Comparison of ENCODE assay signal across 8 cellular contexts in genomic region chr20:7285918-7286556, GRCh38.
A peak's percentile ranks its signal among the peaks of the same experiment; 100 is the strongest.
DNase-seq lines count a peak whose midpoint lies in the region; ATAC-seq and TF ChIP-seq lines count a peak whose summit lies in the region.

No MANE protein-coding gene starts in this region.

- no peaks in the 10 kb centered on the region for H3K9me3 ChIP-seq in ascending aorta

- H3K27ac ChIP-seq in ascending aorta, result no peak overlapping the region

- intact Hi-C loops in ascending aorta (cut with DNase I), result loop anchor here (1.0 to 5.0 kb wide), 3 partner anchors 1019 to 1144 kb away; no protein-coding TSS in a partner anchor

- ATAC-seq in GM19035 (IDR thresholded peaks at IDR 0.05; ENCODE audit: unreplicated experiment), result peak; percentile 81

- no peaks in the 10 kb centered on the region for H3K4me1 ChIP-seq in ascending aorta

- H3K4me3 ChIP-seq in ascending aorta, result no peak overlapping the region
- no peak overlapping the region for H3K4me3 ChIP-seq in skeletal muscle cell (ENCODE audit: low read depth, low read length)

- peak; percentile 12 to 78 (median 73) for TF ChIP-seq CTCF in ascending aorta (IDR thresholded peaks at IDR 0.05)

- no peaks in the 10 kb centered on the region for H3K27me3 ChIP-seq in ascending aorta

- peak; percentile 69 for DNase-seq in D341Med (ENCODE audit: low spot score)
- peak; percentile 90 for DNase-seq in HT-29 (ENCODE audit: low spot score)
- peak; percentile 69 for DNase-seq in NCI-H82 treated with DMSO at 0.1 percent for 48 hours (lab: John Stamatoyannopoulos, UW; ENCODE audit: unreplicated experiment)
- DNase-seq in ascending aorta (ENCODE audit: low spot score in 2 of 2), result peak in 1 of 2 donors; percentile 86
- DNase-seq in hepatic stellate cell (ENCODE audit: low spot score), result peak; percentile 14
- peak; percentile 38 for DNase-seq in skeletal muscle cell (ENCODE audit: low read depth)
- DNase-seq in effector CD4-positive, alpha-beta T cell, result no peak

- no peaks in the 10 kb centered on the region for H3K36me3 ChIP-seq in ascending aorta
